ENCODE assay signal across 24 cellular contexts in the genomic region with DNA sequence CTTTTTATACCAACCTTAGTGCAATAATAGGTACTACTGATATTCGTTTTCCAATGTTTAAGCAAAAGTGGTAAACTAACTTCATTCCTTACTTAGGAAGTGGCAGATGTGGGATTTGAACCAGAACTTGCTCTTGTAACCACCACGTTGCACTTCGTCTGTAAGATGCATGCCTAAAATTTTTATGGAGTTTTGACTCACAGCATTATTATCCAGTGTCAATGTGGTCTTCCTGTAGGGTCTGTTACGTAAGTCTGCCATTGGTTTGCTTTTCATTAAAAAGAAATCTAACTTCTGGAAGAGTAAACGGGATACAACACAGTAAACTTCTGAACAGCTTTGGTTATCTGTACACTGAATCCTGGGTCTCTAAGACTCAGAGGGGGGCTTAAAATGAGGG.
DNase-seq lines count a peak whose midpoint lies in the region; ATAC-seq and TF ChIP-seq lines count a peak whose summit lies in the region.
"Had no signal": no experiment of that assay in that cellular context is flagged by ENCODE, and none has a peak within 500 bp of the region (broad histone marks: within the 10 kb centered on the region; RNA-seq: fewer than 3 reads in every experiment).

No MANE protein-coding gene starts in this region.

- H3K27ac Mint-ChIP-seq in T-helper 17 cell: no peak overlapping the region
- H3K27ac Mint-ChIP-seq: IgD-negative memory B cell, mesothelial cell of epicardium had no signal

- CTCF ChIA-PET in AG04449 (lab: Yijun Ruan, JAX): interaction anchor here (0.7 to 3.7 kb wide), 3 partner anchors 29 to 127 kb away, joined by 3 to 13 read pairs (median 4); no protein-coding TSS in a partner anchor

- POLR2A ChIA-PET in AG04449 (lab: Yijun Ruan, JAX): interaction anchor here (1.4 kb wide), 1 partner anchor 13 kb away, joined by 3 read pairs; no protein-coding TSS in a partner anchor

- H3K27me3 Mint-ChIP-seq in T-helper 17 cell: no peaks in the 10 kb centered on the region
- H3K27me3 Mint-ChIP-seq: IgD-negative memory B cell had no signal

- H3K4me3 ChIP-seq in AG04449 (ENCODE audit: low read depth, low read length): no peak overlapping the region
- H3K4me3 ChIP-seq: ascending aorta, heart right ventricle, tibial nerve had no signal

- peaks cover 2% of the 10 kb centered on the region for H3K36me3 Mint-ChIP-seq in T-helper 17 cell (ENCODE audit: low read depth)
- H3K36me3 Mint-ChIP-seq: IgD-negative memory B cell, mesothelial cell of epicardium had no signal

- DNase-seq in AG04449 (ENCODE audit: low read depth, low spot score) (peak; percentile 92), HCEC 1CT (peak; percentile 88), amniotic epithelial cell (ENCODE audit: low read depth) (peak; percentile 70), glomerular visceral epithelial cell (ENCODE audit: extremely low spot score) (peak; percentile 53), NCI-H1105 treated with DMSO at 0.1 percent for 48 hours (lab: John Stamatoyannopoulos, UW) (no peak), T-helper 17 cell (no peak), cardiac septum (ENCODE audit: low spot score) (no peak)
- DNase-seq: activated CD4-positive, alpha-beta T cell treated with anti-CD3 and anti-CD28 coated beads for 48 hours; activated CD8-positive, alpha-beta memory T cell treated with anti-CD3 and anti-CD28 coated beads, Interleukin-2, amount 50 U/mL, for 4 hours; activated gamma-delta T cell; COR-L47; cortex of kidney; heart right ventricle; MV-4-11; NCI-H2081 treated with DMSO at 0.1 percent for 48 hours; NCI-H69; stimulated activated CD4-positive, alpha-beta T cell treated with anti-CD3 and anti-CD28 coated beads, Interleukin-15, amount 100 ng/mL, for 24 hours; stimulated activated naive CD4-positive, alpha-beta T cell had no signal

- H3K4me3 Mint-ChIP-seq in T-helper 17 cell: no peak overlapping the region
- H3K4me3 Mint-ChIP-seq: IgD-negative memory B cell, mesothelial cell of epicardium had no signal

- H3K9me3 ChIP-seq in T-helper 17 cell (ENCODE audit: control insufficient read depth, low read length, poor library complexity, severe bottlenecking): no peaks in the 10 kb centered on the region
- H3K9me3 ChIP-seq: ascending aorta, heart right ventricle, tibial nerve had no signal

- TF ChIP-seq CTCF in AG04449 (IDR thresholded peaks at IDR 0.05; ENCODE audit: insufficient read depth, low read length, missing control alignments): no peak

- intact Hi-C loops in cardiac septum (cut with DNase I): no loop called here

- ATAC-seq in HG03521 (IDR thresholded peaks at IDR 0.05; ENCODE audit: unreplicated experiment): no peak
- ATAC-seq in T-helper 17 cell: no peak
- ATAC-seq: heart right ventricle, Panc1 had no signal

- no peaks in the 10 kb centered on the region for H3K4me1 Mint-ChIP-seq in T-helper 17 cell
- H3K4me1 Mint-ChIP-seq: IgD-negative memory B cell, mesothelial cell of epicardium had no signal

Comparison
In these comparisons a context has a peak if more than half of its experiments do, and no peak if none do; other contexts are left out.
1. DNase-seq: peak in AG04449 (single experiment), HCEC 1CT (single experiment), amniotic epithelial cell (single experiment) and glomerular visceral epithelial cell (single experiment); none in NCI-H1105 treated with DMSO at 0.1 percent for 48 hours (single experiment), T-helper 17 cell (0 of 3) and cardiac septum (single experiment).